1 cellular context compared by ENCODE assay signal in the genomic region with DNA sequence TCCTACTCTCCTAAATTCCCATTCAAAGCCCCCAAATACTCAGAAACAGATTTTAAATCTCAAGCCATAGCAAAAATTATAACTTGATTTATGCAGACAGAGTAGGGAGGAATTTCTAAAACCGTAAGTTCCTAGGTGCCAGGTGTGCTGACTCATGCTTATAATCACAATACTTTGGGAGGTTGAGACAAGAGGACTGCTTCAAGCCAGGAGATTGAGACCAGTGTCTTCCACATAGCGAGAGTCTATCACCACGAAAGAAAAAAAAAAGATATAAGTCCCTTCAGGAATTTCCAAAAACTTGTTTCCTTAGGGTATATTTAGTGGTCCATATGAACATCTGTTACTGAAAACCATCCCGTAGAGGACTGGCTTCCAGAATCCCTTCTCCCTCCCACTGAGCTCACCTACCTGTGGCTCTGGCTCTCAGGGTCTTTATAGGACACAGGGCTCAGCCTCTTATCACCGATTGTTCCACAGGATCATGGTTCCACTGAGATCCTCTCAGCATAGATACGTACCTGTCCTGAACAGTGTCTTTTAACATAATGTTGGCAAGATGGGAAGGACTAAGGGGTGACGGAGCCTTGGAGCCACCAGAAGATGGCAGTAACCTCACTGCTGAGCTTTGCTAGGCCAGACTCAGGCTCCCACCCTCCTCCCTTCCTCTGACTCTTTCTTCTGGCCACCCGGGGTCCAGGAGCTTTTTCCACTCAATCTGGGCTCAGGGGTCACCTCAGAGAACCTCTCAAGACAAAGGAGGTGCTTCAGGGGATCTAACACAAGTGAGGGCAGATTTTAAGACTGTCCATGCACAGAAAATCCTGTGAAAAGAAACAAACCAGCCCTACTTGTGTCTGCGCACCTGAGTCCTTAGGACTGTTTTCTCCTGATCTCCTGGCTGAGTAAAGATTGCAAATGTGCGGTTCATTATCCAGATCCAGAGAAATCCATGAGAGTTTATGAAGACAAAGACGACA.
TF ChIP-seq lines count a peak whose summit lies in the region.

No MANE protein-coding gene starts in this region.

TF ChIP-seq in IMR-90, 13 proteins besides CTCF, POLR2A, EP300 and RAD21:
- no peak for TF ChIP-seq CEBPB (IDR thresholded peaks at IDR 0.05; ENCODE audit: low read depth, low read length)
- TF ChIP-seq CHD1 (IDR thresholded peaks at IDR 0.05; ENCODE audit: low read depth, low read length), result no peak
- TF ChIP-seq, protein P1, sequence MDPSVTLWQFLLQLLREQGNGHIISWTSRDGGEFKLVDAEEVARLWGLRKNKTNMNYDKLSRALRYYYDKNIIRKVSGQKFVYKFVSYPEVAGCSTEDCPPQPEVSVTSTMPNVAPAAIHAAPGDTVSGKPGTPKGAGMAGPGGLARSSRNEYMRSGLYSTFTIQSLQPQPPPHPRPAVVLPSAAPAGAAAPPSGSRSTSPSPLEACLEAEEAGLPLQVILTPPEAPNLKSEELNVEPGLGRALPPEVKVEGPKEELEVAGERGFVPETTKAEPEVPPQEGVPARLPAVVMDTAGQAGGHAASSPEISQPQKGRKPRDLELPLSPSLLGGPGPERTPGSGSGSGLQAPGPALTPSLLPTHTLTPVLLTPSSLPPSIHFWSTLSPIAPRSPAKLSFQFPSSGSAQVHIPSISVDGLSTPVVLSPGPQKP (IDR thresholded peaks at IDR 0.05; ENCODE audit: borderline replicate concordance, low read depth, low read length), result no peak
- no peak for TF ChIP-seq NFE2L2 (IDR thresholded peaks at IDR 0.05; ENCODE audit: low read depth, low read length)
- TF ChIP-seq, protein P2, sequence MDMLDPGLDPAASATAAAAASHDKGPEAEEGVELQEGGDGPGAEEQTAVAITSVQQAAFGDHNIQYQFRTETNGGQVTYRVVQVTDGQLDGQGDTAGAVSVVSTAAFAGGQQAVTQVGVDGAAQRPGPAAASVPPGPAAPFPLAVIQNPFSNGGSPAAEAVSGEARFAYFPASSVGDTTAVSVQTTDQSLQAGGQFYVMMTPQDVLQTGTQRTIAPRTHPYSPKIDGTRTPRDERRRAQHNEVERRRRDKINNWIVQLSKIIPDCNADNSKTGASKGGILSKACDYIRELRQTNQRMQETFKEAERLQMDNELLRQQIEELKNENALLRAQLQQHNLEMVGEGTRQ (IDR thresholded peaks at IDR 0.05; ENCODE audit: low read depth, low read length), result no peak
- TF ChIP-seq MAFK (IDR thresholded peaks at IDR 0.05; ENCODE audit: low read depth, low read length), result no peak
- TF ChIP-seq SMC3 (IDR thresholded peaks at IDR 0.05; ENCODE audit: low read depth, low read length), result no peak
- no peak for TF ChIP-seq RFX5 (IDR thresholded peaks at IDR 0.05; ENCODE audit: low read depth, low read length)
- no peak for TF ChIP-seq FOS (IDR thresholded peaks at IDR 0.05; ENCODE audit: low read depth, low read length)
- TF ChIP-seq BHLHE40 (IDR thresholded peaks at IDR 0.05; ENCODE audit: low read depth, low read length), result no peak
- TF ChIP-seq MAZ (IDR thresholded peaks at IDR 0.05; ENCODE audit: borderline replicate concordance, low read depth, low read length), result no peak
- no peak for TF ChIP-seq MXI1 (IDR thresholded peaks at IDR 0.05; ENCODE audit: borderline replicate concordance, low read depth, low read length)
- TF ChIP-seq RCOR1 (IDR thresholded peaks at IDR 0.05; ENCODE audit: insufficient replicate concordance, low read length), result no peak
TF ChIP-seq in IMR-90: peak in this region for 0.
